In the genomic region with DNA sequence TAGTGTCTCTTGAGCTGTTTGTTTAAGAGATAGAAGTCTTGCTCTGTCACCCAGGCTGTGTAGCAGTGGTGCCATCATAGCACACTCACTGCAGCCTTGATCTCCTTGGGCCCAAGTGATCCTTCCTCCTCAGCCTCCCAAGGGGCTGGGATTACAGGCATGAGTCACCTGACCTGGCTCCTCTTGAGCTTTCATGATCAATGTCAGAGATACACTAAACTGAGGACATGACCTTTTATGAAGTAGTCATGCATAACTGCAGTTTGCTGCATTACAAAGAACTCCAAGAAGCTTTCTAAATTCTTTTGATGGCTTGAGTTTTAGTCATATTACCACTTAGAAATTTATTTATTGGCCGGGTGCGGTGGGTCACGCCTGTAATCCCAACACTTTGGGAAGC, we compare ENCODE assay signal across 18 cellular contexts.
DNase-seq lines count a peak whose midpoint lies in the region; ATAC-seq and TF ChIP-seq lines count a peak whose summit lies in the region.
"Had no signal": no experiment of that assay in that cellular context is flagged by ENCODE, and none has a peak within 500 bp of the region (broad histone marks: within the 10 kb centered on the region; RNA-seq: fewer than 3 reads in every experiment).

No MANE protein-coding gene starts in this region.

- POLR2A ChIA-PET in HEK293 (lab: Yijun Ruan, JAX) = interaction anchor here (1.1 kb wide), 1 partner anchor 146 kb away, joined by 5 read pairs; no protein-coding TSS in a partner anchor

- no peak for ATAC-seq in HG03196 (IDR thresholded peaks at IDR 0.05; ENCODE audit: unreplicated experiment)
- no peak for ATAC-seq in HG03025 (IDR thresholded peaks at IDR 0.05; ENCODE audit: low FRiP score, unreplicated experiment)
- ATAC-seq in gastroesophageal sphincter = no peak
- ATAC-seq: heart right ventricle had no signal

- H3K27me3 ChIP-seq in gastroesophageal sphincter = no peaks in the 10 kb centered on the region
- H3K27me3 ChIP-seq: BE2C, heart right ventricle, thyroid gland had no signal

- TF ChIP-seq EP300 in gastroesophageal sphincter (IDR thresholded peaks at IDR 0.05) = no peak

- H3K4me3 ChIP-seq in AG10803 (ENCODE audit: low read length) = no peak overlapping the region
- H3K4me3 ChIP-seq in HEK293 (ENCODE audit: low read depth, low read length) = no peak overlapping the region
- H3K4me3 ChIP-seq in gastroesophageal sphincter = no peak overlapping the region
- H3K4me3 ChIP-seq: heart right ventricle, thyroid gland had no signal

- H3K4me1 ChIP-seq in HEK293 (ENCODE audit: control insufficient read depth, insufficient read depth, low read length) (no peaks in the 10 kb centered on the region), gastroesophageal sphincter (no peaks in the 10 kb centered on the region)
- H3K4me1 ChIP-seq: BE2C, heart right ventricle, thyroid gland had no signal

- no peak overlapping the region for H3K27ac ChIP-seq in HEK293 (ENCODE audit: extremely low read depth, low read depth, low read length)
- H3K27ac ChIP-seq in gastroesophageal sphincter = no peak overlapping the region
- H3K27ac ChIP-seq: heart right ventricle, KMS-11, thyroid gland had no signal

- CTCF ChIA-PET in HEK293 (lab: Yijun Ruan, JAX) = no interaction called here

- TF ChIP-seq CTCF in AG10803 (conservative IDR thresholded peaks at IDR 0.05; ENCODE audit: low read length) (no peak), HEK293 (tag by site-specific recombination; IDR thresholded peaks at IDR 0.05) (no peak), gastroesophageal sphincter (IDR thresholded peaks at IDR 0.05) (no peak)

- no peaks in the 10 kb centered on the region for H3K9me3 ChIP-seq in HEK293 (ENCODE audit: control insufficient read depth, insufficient read depth, low read depth, low read length)
- no peaks in the 10 kb centered on the region for H3K9me3 ChIP-seq in gastroesophageal sphincter
- H3K9me3 ChIP-seq: BE2C, heart right ventricle, thyroid gland had no signal

- 95 to 100% methylated on average over 3 of the region's 3 CpGs for WGBS in gastroesophageal sphincter (ENCODE audit: low coverage in 1 of 2), 2 donors

- peak; percentile 44 for DNase-seq in AG10803 (ENCODE audit: low read depth)
- peak; percentile 61 for DNase-seq in amniotic epithelial cell (ENCODE audit: low read depth)
- DNase-seq in iris pigment epithelial cell (ENCODE audit: low read depth) = peak; percentile 86
- no peak for DNase-seq in NCI-H526 treated with DMSO at 0.1 percent for 48 hours (lab: John Stamatoyannopoulos, UW)
- DNase-seq: activated CD4-positive, alpha-beta memory T cell treated with anti-CD3 and anti-CD28 coated beads for 36 hours; BE2C; DMS153; effector memory CD4-positive, alpha-beta T cell; heart right ventricle; kidney glomerular epithelial cell; NCI-H1694; NCI-H69; thyroid gland had no signal

- TF ChIP-seq POLR2A in gastroesophageal sphincter (IDR thresholded peaks at IDR 0.05) = no peak

- H3K36me3 ChIP-seq in HEK293 (ENCODE audit: control insufficient read depth in 2 of 2, insufficient read depth in 1 of 2, low read length in 2 of 2) (peaks cover 0 to 3% of the 10 kb centered on the region in 2 experiments; a peak in 1 of 3 replicates), gastroesophageal sphincter (peaks cover 0 to 22% of the 10 kb centered on the region in 2 donors)
- H3K36me3 ChIP-seq: BE2C had no signal

TF ChIP-seq in HEK293, 187 proteins besides CTCF, POLR2A, EP300 and RAD21:
- no peak for TF ChIP-seq ZNF174 (tag by site-specific recombination; IDR thresholded peaks at IDR 0.05)
- peak; percentile 56 for TF ChIP-seq SETDB1 (IDR thresholded peaks at IDR 0.05; ENCODE audit: insufficient read length, low read length)
